In genomic region chr5:112263469-112263868, GRCh38 we compare ENCODE assay signal across 20 cellular contexts.
DNase-seq lines count a peak whose midpoint lies in the region; ATAC-seq and TF ChIP-seq lines count a peak whose summit lies in the region.
"Had no signal": no experiment of that assay in that cellular context is flagged by ENCODE, and none has a peak within 500 bp of the region (broad histone marks: within the 10 kb centered on the region; RNA-seq: fewer than 3 reads in every experiment).

No MANE protein-coding gene starts in this region.

- DNase-seq in DMS79 (lab: John Stamatoyannopoulos, UW) (peak; percentile 90), NCI-H2029 (lab: John Stamatoyannopoulos, UW) (peak; percentile 15), left lung (no peak), upper lobe of right lung (no peak)
- DNase-seq in CD8-positive, alpha-beta memory T cell: no peak
- DNase-seq: AML-193; CD4-positive, alpha-beta T cell; DMS153; DND-41; EL; HFFc6; KG1 had no signal

- POLR2A ChIA-PET in CD8-positive, alpha-beta memory T cell (lab: Charles Lee): no interaction called here

- 57 to 100% methylated on average over 1 of the region's 1 CpG for WGBS in gastroesophageal sphincter (ENCODE audit: low coverage in 1 of 2), 2 donors

- no peak overlapping the region for H3K27ac Mint-ChIP-seq in CD8-positive, alpha-beta memory T cell
- H3K27ac Mint-ChIP-seq: CD4-positive, alpha-beta T cell; GM23338; HFFc6 had no signal

- H3K4me3 Mint-ChIP-seq in CD8-positive, alpha-beta memory T cell: no peak overlapping the region
- H3K4me3 Mint-ChIP-seq: CD4-positive, alpha-beta T cell; GM23338; HFFc6 had no signal

- peaks cover 0 to 1% (median 0%) of the 10 kb centered on the region in 5 donors for H3K9me3 Mint-ChIP-seq in CD8-positive, alpha-beta memory T cell
- H3K9me3 Mint-ChIP-seq: CD4-positive, alpha-beta T cell; GM23338; HFFc6 had no signal

- no peaks in the 10 kb centered on the region for H3K4me1 Mint-ChIP-seq in CD8-positive, alpha-beta memory T cell

- intact Hi-C loops in left lung (cut with DNase I): no loop called here
- intact Hi-C loops in upper lobe of right lung (cut with DNase I): no loop called here

- TF ChIP-seq CTCF in left lung (IDR thresholded peaks at IDR 0.05): no peak
- TF ChIP-seq CTCF in upper lobe of right lung (IDR thresholded peaks at IDR 0.05): no peak
- TF ChIP-seq CTCF in gastroesophageal sphincter (IDR thresholded peaks at IDR 0.05): no peak

- TF ChIP-seq POLR2A in gastroesophageal sphincter (IDR thresholded peaks at IDR 0.05): no peak

- H3K36me3 Mint-ChIP-seq in CD8-positive, alpha-beta memory T cell: no peaks in the 10 kb centered on the region

- H3K4me3 ChIP-seq in left lung (no peak overlapping the region), upper lobe of right lung (no peak overlapping the region), gastroesophageal sphincter (no peak overlapping the region)
- no peak overlapping the region for H3K4me3 ChIP-seq in CD8-positive, alpha-beta memory T cell (ENCODE audit: low read length)
- H3K4me3 ChIP-seq: A549, GM12878, GM23338 had no signal

- no peaks in the 10 kb centered on the region for H3K4me1 ChIP-seq in left lung
- H3K4me1 ChIP-seq in upper lobe of right lung: no peaks in the 10 kb centered on the region
- H3K4me1 ChIP-seq in gastroesophageal sphincter: no peaks in the 10 kb centered on the region
- no peaks in the 10 kb centered on the region for H3K4me1 ChIP-seq in CD8-positive, alpha-beta memory T cell (ENCODE audit: insufficient read depth, low read length)
- H3K4me1 ChIP-seq: A549 had no signal

- ATAC-seq in left lung (peak; percentile 96), upper lobe of right lung (peak; percentile 93), gastroesophageal sphincter (no peak), GM19467 (IDR thresholded peaks at IDR 0.05; ENCODE audit: unreplicated experiment) (no peak)
- ATAC-seq: A549, GM12878, GM23338, HCT116 had no signal

- H3K27ac ChIP-seq in left lung: no peak overlapping the region
- H3K27ac ChIP-seq in upper lobe of right lung: no peak overlapping the region
- no peak overlapping the region for H3K27ac ChIP-seq in gastroesophageal sphincter
- H3K27ac ChIP-seq in CD8-positive, alpha-beta memory T cell (ENCODE audit: low read depth, low read length): no peak overlapping the region
- H3K27ac ChIP-seq: 22Rv1, A549, C4-2B had no signal

- H3K27me3 ChIP-seq in left lung (peaks cover 0 to 11% of the 10 kb centered on the region in 2 donors), upper lobe of right lung (no peaks in the 10 kb centered on the region), gastroesophageal sphincter (no peaks in the 10 kb centered on the region)
- no peaks in the 10 kb centered on the region for H3K27me3 ChIP-seq in CD8-positive, alpha-beta memory T cell (ENCODE audit: insufficient read depth, low read length, poor library complexity, severe bottlenecking)

- H3K27me3 Mint-ChIP-seq in CD8-positive, alpha-beta memory T cell: peaks cover 3 to 18% of the 10 kb centered on the region in 2 donors

- no peak for TF ChIP-seq EP300 in gastroesophageal sphincter (IDR thresholded peaks at IDR 0.05)

- CTCF ChIA-PET in CD8-positive, alpha-beta memory T cell (lab: Charles Lee): no interaction called here

- no peaks in the 10 kb centered on the region for H3K9me3 ChIP-seq in left lung
- H3K9me3 ChIP-seq in upper lobe of right lung: no peaks in the 10 kb centered on the region
- H3K9me3 ChIP-seq in gastroesophageal sphincter: no peaks in the 10 kb centered on the region
- H3K9me3 ChIP-seq in CD8-positive, alpha-beta memory T cell (ENCODE audit: low read length): no peaks in the 10 kb centered on the region
- H3K9me3 ChIP-seq: A549 had no signal

- H3K36me3 ChIP-seq in left lung (peaks cover 0 to 4% of the 10 kb centered on the region in 2 donors), upper lobe of right lung (peaks cover 10% of the 10 kb centered on the region), gastroesophageal sphincter (peaks cover 0 to 16% of the 10 kb centered on the region in 2 donors)
- H3K36me3 ChIP-seq in CD8-positive, alpha-beta memory T cell (ENCODE audit: insufficient read depth, low read length): no peaks in the 10 kb centered on the region

Comparison
In these comparisons a context has a peak if more than half of its experiments do, and no peak if none do; other contexts are left out.
1. DNase-seq: peak in DMS79 (single experiment) and NCI-H2029 (single experiment); none in left lung (0 of 2), upper lobe of right lung (single experiment) and CD8-positive, alpha-beta memory T cell (0 of 5).
2. ATAC-seq: peak in left lung (single experiment) and upper lobe of right lung (single experiment); none in gastroesophageal sphincter (single experiment) and GM19467 (single experiment).